Comparison of ENCODE assay signal across 1 cellular context in the genomic region with DNA sequence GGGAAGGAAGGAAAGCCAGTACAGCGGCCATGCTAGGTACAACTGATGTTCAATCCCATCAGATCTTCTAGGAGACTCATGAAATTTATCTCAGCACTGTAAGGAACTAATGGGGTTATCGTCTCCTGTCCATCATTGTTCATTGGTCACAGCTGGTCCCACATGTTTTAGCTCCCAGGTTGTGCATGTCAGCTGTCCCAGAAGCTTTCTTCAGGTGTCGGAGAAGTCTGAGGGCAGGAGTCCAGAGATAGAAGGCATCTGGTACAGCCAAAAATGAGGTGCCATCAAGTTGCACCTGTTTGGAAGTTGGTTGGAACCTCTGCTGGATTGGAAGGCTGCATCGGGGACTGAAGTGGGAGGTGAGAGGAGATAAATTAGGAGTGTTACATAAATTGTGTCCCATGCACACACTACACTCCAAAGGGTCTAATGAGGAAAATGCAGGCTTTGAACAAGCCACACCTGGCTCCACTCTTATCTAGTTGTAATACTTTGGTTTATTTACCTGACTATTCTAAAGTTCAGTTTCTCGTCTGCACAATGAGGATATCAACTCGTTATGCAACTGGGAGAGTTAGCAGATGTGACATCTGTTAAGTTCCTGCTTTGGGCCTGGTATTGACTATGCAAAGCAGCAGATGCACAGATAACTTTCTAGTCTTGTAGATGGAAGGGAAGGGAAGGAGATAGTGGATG.
TF ChIP-seq lines count a peak whose summit lies in the region.

No MANE protein-coding gene starts in this region.

TF ChIP-seq in HepG2, 621 proteins besides CTCF, POLR2A, EP300 and RAD21 (continued from another document and continues in another):
- TF ChIP-seq, protein P1, sequence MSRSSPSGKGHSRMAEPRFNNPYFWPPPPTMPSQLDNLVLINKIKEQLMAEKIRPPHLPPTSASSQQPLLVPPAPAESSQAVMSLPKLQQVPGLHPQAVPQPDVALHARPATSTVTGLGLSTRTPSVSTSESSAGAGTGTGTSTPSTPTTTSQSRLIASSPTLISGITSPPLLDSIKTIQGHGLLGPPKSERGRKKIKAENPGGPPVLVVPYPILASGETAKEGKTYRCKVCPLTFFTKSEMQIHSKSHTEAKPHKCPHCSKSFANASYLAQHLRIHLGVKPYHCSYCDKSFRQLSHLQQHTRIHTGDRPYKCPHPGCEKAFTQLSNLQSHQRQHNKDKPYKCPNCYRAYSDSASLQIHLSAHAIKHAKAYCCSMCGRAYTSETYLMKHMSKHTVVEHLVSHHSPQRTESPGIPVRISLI (CRISPR knock-in tag; IDR thresholded peaks at IDR 0.05; ENCODE audit: borderline replicate concordance) = no peak
- 0 out of 2 replicates have a peak, but pooled peaks have one; percentile 16 for TF ChIP-seq PHF21A (CRISPR knock-in tag; IDR thresholded peaks at IDR 0.05)
- peak; percentile 65; the same call in 1 of the 2 replicates for TF ChIP-seq TBX2 (CRISPR knock-in tag; IDR thresholded peaks at IDR 0.05; ENCODE audit: borderline replicate concordance)
- TF ChIP-seq, protein P2, sequence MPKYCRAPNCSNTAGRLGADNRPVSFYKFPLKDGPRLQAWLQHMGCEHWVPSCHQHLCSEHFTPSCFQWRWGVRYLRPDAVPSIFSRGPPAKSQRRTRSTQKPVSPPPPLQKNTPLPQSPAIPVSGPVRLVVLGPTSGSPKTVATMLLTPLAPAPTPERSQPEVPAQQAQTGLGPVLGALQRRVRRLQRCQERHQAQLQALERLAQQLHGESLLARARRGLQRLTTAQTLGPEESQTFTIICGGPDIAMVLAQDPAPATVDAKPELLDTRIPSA (CRISPR knock-in tag; IDR thresholded peaks at IDR 0.05; ENCODE audit: borderline replicate concordance) = no peak
- TF ChIP-seq ZNF564 (CRISPR knock-in tag; IDR thresholded peaks at IDR 0.05) = no peak
- TF ChIP-seq, protein P3, sequence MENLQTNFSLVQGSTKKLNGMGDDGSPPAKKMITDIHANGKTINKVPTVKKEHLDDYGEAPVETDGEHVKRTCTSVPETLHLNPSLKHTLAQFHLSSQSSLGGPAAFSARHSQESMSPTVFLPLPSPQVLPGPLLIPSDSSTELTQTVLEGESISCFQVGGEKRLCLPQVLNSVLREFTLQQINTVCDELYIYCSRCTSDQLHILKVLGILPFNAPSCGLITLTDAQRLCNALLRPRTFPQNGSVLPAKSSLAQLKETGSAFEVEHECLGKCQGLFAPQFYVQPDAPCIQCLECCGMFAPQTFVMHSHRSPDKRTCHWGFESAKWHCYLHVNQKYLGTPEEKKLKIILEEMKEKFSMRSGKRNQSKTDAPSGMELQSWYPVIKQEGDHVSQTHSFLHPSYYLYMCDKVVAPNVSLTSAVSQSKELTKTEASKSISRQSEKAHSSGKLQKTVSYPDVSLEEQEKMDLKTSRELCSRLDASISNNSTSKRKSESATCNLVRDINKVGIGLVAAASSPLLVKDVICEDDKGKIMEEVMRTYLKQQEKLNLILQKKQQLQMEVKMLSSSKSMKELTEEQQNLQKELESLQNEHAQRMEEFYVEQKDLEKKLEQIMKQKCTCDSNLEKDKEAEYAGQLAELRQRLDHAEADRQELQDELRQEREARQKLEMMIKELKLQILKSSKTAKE (CRISPR knock-in tag; IDR thresholded peaks at IDR 0.05; ENCODE audit: borderline replicate concordance) = 0 out of 2 replicates have a peak, but pooled peaks have one; percentile 48
- TF ChIP-seq, protein P4, sequence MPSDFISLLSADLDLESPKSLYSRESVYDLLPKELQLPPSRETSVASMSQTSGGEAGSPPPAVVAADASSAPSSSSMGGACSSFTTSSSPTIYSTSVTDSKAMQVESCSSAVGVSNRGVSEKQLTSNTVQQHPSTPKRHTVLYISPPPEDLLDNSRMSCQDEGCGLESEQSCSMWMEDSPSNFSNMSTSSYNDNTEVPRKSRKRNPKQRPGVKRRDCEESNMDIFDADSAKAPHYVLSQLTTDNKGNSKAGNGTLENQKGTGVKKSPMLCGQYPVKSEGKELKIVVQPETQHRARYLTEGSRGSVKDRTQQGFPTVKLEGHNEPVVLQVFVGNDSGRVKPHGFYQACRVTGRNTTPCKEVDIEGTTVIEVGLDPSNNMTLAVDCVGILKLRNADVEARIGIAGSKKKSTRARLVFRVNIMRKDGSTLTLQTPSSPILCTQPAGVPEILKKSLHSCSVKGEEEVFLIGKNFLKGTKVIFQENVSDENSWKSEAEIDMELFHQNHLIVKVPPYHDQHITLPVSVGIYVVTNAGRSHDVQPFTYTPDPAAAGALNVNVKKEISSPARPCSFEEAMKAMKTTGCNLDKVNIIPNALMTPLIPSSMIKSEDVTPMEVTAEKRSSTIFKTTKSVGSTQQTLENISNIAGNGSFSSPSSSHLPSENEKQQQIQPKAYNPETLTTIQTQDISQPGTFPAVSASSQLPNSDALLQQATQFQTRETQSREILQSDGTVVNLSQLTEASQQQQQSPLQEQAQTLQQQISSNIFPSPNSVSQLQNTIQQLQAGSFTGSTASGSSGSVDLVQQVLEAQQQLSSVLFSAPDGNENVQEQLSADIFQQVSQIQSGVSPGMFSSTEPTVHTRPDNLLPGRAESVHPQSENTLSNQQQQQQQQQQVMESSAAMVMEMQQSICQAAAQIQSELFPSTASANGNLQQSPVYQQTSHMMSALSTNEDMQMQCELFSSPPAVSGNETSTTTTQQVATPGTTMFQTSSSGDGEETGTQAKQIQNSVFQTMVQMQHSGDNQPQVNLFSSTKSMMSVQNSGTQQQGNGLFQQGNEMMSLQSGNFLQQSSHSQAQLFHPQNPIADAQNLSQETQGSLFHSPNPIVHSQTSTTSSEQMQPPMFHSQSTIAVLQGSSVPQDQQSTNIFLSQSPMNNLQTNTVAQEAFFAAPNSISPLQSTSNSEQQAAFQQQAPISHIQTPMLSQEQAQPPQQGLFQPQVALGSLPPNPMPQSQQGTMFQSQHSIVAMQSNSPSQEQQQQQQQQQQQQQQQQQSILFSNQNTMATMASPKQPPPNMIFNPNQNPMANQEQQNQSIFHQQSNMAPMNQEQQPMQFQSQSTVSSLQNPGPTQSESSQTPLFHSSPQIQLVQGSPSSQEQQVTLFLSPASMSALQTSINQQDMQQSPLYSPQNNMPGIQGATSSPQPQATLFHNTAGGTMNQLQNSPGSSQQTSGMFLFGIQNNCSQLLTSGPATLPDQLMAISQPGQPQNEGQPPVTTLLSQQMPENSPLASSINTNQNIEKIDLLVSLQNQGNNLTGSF (CRISPR knock-in tag; IDR thresholded peaks at IDR 0.05) = no peak
- no peak for TF ChIP-seq ZNF570 (CRISPR knock-in tag; IDR thresholded peaks at IDR 0.05; ENCODE audit: borderline replicate concordance)
- no peak for TF ChIP-seq IRF2 (CRISPR knock-in tag; IDR thresholded peaks at IDR 0.05)
- TF ChIP-seq HOXA9 (CRISPR knock-in tag; IDR thresholded peaks at IDR 0.05; ENCODE audit: borderline replicate concordance) = no peak
- TF ChIP-seq ZNF816 (CRISPR knock-in tag; IDR thresholded peaks at IDR 0.05; ENCODE audit: borderline replicate concordance) = no peak
- TF ChIP-seq, protein P5, sequence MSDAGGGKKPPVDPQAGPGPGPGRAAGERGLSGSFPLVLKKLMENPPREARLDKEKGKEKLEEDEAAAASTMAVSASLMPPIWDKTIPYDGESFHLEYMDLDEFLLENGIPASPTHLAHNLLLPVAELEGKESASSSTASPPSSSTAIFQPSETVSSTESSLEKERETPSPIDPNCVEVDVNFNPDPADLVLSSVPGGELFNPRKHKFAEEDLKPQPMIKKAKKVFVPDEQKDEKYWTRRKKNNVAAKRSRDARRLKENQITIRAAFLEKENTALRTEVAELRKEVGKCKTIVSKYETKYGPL (CRISPR knock-in tag; IDR thresholded peaks at IDR 0.05) = peak; percentile 90; the same call in 1 of the 2 replicates
- peak; percentile 44 for TF ChIP-seq SAP130 (CRISPR knock-in tag; IDR thresholded peaks at IDR 0.05; ENCODE audit: low read depth)
- no peak for TF ChIP-seq SRF (IDR thresholded peaks at IDR 0.05; ENCODE audit: low read depth, low read length)
- TF ChIP-seq, protein P6, sequence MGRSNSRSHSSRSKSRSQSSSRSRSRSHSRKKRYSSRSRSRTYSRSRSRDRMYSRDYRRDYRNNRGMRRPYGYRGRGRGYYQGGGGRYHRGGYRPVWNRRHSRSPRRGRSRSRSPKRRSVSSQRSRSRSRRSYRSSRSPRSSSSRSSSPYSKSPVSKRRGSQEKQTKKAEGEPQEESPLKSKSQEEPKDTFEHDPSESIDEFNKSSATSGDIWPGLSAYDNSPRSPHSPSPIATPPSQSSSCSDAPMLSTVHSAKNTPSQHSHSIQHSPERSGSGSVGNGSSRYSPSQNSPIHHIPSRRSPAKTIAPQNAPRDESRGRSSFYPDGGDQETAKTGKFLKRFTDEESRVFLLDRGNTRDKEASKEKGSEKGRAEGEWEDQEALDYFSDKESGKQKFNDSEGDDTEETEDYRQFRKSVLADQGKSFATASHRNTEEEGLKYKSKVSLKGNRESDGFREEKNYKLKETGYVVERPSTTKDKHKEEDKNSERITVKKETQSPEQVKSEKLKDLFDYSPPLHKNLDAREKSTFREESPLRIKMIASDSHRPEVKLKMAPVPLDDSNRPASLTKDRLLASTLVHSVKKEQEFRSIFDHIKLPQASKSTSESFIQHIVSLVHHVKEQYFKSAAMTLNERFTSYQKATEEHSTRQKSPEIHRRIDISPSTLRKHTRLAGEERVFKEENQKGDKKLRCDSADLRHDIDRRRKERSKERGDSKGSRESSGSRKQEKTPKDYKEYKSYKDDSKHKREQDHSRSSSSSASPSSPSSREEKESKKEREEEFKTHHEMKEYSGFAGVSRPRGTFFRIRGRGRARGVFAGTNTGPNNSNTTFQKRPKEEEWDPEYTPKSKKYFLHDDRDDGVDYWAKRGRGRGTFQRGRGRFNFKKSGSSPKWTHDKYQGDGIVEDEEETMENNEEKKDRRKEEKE (IDR thresholded peaks at IDR 0.05) = no peak
- no peak for TF ChIP-seq ZNF619 (CRISPR knock-in tag; IDR thresholded peaks at IDR 0.05)
- TF ChIP-seq, protein P7, sequence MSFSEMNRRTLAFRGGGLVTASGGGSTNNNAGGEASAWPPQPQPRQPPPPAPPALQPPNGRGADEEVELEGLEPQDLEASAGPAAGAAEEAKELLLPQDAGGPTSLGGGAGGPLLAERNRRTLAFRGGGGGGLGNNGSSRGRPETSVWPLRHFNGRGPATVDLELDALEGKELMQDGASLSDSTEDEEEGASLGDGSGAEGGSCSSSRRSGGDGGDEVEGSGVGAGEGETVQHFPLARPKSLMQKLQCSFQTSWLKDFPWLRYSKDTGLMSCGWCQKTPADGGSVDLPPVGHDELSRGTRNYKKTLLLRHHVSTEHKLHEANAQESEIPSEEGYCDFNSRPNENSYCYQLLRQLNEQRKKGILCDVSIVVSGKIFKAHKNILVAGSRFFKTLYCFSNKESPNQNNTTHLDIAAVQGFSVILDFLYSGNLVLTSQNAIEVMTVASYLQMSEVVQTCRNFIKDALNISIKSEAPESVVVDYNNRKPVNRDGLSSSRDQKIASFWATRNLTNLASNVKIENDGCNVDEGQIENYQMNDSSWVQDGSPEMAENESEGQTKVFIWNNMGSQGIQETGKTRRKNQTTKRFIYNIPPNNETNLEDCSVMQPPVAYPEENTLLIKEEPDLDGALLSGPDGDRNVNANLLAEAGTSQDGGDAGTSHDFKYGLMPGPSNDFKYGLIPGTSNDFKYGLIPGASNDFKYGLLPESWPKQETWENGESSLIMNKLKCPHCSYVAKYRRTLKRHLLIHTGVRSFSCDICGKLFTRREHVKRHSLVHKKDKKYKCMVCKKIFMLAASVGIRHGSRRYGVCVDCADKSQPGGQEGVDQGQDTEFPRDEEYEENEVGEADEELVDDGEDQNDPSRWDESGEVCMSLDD (CRISPR knock-in tag; IDR thresholded peaks at IDR 0.05; ENCODE audit: borderline replicate concordance) = no peak
- TF ChIP-seq NCOR1 (IDR thresholded peaks at IDR 0.05; ENCODE audit: borderline replicate concordance, low read length) = 0 out of 2 replicates have a peak, but pooled peaks have one; percentile 41
- TF ChIP-seq EZH2 (conservative IDR thresholded peaks at IDR 0.05; ENCODE audit: low read depth, low read length) = no peak
- TF ChIP-seq, protein P8, sequence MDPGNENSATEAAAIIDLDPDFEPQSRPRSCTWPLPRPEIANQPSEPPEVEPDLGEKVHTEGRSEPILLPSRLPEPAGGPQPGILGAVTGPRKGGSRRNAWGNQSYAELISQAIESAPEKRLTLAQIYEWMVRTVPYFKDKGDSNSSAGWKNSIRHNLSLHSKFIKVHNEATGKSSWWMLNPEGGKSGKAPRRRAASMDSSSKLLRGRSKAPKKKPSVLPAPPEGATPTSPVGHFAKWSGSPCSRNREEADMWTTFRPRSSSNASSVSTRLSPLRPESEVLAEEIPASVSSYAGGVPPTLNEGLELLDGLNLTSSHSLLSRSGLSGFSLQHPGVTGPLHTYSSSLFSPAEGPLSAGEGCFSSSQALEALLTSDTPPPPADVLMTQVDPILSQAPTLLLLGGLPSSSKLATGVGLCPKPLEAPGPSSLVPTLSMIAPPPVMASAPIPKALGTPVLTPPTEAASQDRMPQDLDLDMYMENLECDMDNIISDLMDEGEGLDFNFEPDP (CRISPR knock-in tag; conservative IDR thresholded peaks at IDR 0.05) = 0 out of 2 replicates have a peak, but pooled peaks have one; percentile 50
- no peak for TF ChIP-seq KAT2B (IDR thresholded peaks at IDR 0.05; ENCODE audit: borderline replicate concordance, low read depth, low read length)
- TF ChIP-seq MYC (CRISPR knock-in tag; IDR thresholded peaks at IDR 0.05; ENCODE audit: borderline replicate concordance) = no peak
- no peak for TF ChIP-seq HOXA3 (CRISPR knock-in tag; IDR thresholded peaks at IDR 0.05)
- TF ChIP-seq PITX1 (CRISPR knock-in tag; IDR thresholded peaks at IDR 0.05) = no peak; the same call in 1 of the 2 replicates
- TF ChIP-seq, protein P9, sequence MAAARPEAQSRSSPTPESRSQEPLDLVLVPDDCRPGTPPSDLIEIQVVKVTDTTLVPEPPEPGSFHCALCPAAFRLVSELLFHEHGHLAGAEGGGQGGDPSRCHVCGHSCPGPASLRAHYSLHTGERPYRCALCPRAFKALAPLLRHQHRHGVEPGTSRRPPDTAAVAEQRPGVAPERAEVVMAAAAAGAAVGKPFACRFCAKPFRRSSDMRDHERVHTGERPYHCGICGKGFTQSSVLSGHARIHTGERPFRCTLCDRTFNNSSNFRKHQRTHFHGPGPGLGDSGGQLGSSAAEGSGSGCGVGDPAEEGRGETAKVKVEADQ (CRISPR knock-in tag; IDR thresholded peaks at IDR 0.05; ENCODE audit: borderline replicate concordance) = no peak
- TF ChIP-seq ZNF607 (CRISPR knock-in tag; IDR thresholded peaks at IDR 0.05; ENCODE audit: borderline replicate concordance) = no peak
- TF ChIP-seq ARNTL (CRISPR knock-in tag; IDR thresholded peaks at IDR 0.05) = no peak
- TF ChIP-seq NR2C2 (CRISPR knock-in tag; IDR thresholded peaks at IDR 0.05; ENCODE audit: borderline replicate concordance) = no peak
- 0 out of 2 replicates have a peak, but pooled peaks have one; percentile 30 for TF ChIP-seq HDAC1 (CRISPR knock-in tag; IDR thresholded peaks at IDR 0.05)
- no peak for TF ChIP-seq PTBP1 (IDR thresholded peaks at IDR 0.05; ENCODE audit: low read depth, low read length, poor library complexity, severe bottlenecking)
- no peak for TF ChIP-seq FOXA1 (IDR thresholded peaks at IDR 0.05)
- TF ChIP-seq FOXA1 (CRISPR knock-in tag; IDR thresholded peaks at IDR 0.05) = peak; percentile 40
